Comparison of ENCODE assay signal across 35 cellular contexts in genomic region chr3:152832046-152832445, GRCh38. TPM values are rescaled to one million over a fixed set of nuclear protein-coding genes. Genes with fewer than 3 reads are reported as not detected.
"Had no signal": no experiment of that assay in that cellular context is flagged by ENCODE, and none has a peak within 500 bp of the region (broad histone marks: within the 10 kb centered on the region; RNA-seq: fewer than 3 reads in every experiment).

No MANE protein-coding gene starts in this region.

- H3K4me3 ChIP-seq: MG63 had no signal

- DNase-seq: Karpas-422, Kasumi-1, MG63, MM.1S, MV-4-11, NCI-H1048, NCI-H1092, NCI-H1092 treated with DMSO at 0.1 percent for 48 hours, NCI-H1105, NCI-H1105 treated with DMSO at 0.1 percent for 48 hours, NCI-H1417, NCI-H1417 treated with DMSO at 0.1 percent for 48 hours, NCI-H1436, NCI-H1436 treated with DMSO at 0.1 percent for 48 hours, NCI-H146, NCI-H1694, NCI-H1694 treated with DMSO at 0.1 percent for 48 hours, NCI-H187, NCI-H187 treated with DMSO at 0.1 percent for 48 hours, NCI-H1930, NCI-H2029, NCI-H2029 treated with DMSO at 0.1 percent for 48 hours, NCI-H2081, NCI-H2081 treated with DMSO at 0.1 percent for 48 hours, NCI-H2107, NCI-H2171, NCI-H2171 treated with DMSO at 0.1 percent for 48 hours, NCI-H2227 treated with DMSO at 0.1 percent for 48 hours, NCI-H226, NCI-H345, NCI-H446, NCI-H446 treated with DMSO at 0.1 percent for 48 hours, NCI-H510A had no signal

- H3K9me3 ChIP-seq: MG63 had no signal

- H3K36me3 ChIP-seq: MG63 had no signal

- H3K27ac ChIP-seq: KMS-11 had no signal

RNA-seq across cellular contexts. Expression of gene P2RY1, which starts 2.9 kb away (rescaled TPM):
- total RNA-seq: LHCN-M2 had no signal
